ENCODE assay signal across 8 cellular contexts in genomic region chr14:68786491-68787234, GRCh38. TPM values are rescaled to one million over a fixed set of nuclear protein-coding genes. Genes with fewer than 3 reads are reported as not detected.
DNase-seq lines count a peak whose midpoint lies in the region; TF ChIP-seq lines count a peak whose summit lies in the region.

No MANE protein-coding gene starts in this region.

- H3K27me3 Mint-ChIP-seq in Calu3 (ENCODE audit: unreplicated experiment) (no peaks in the 10 kb centered on the region), nephron progenitor cell (ENCODE audit: low read depth, poor library complexity) (no peaks in the 10 kb centered on the region)

- intact Hi-C loops in Calu3 (cut with micrococcal nuclease; ENCODE audit: unreplicated experiment) = loop anchor here (5.0 to 10.0 kb wide), 3 partner anchors 209 to 642 kb away; no protein-coding TSS in a partner anchor

- no peak for TF ChIP-seq CTCF in Calu3 (IDR thresholded peaks at IDR 0.05; ENCODE audit: unreplicated experiment)
- TF ChIP-seq CTCF in nephron progenitor cell (IDR thresholded peaks at IDR 0.05) = no peak
- no peak for TF ChIP-seq CTCF in WERI-Rb-1 (IDR thresholded peaks at IDR 0.05; ENCODE audit: low read depth, low read length)

- H3K27me3 ChIP-seq in WERI-Rb-1 (ENCODE audit: insufficient read depth, low read depth, severe bottlenecking) = peaks cover under 1% of the 10 kb centered on the region

- H3K4me1 Mint-ChIP-seq in Calu3 (ENCODE audit: low read depth, unreplicated experiment) (peaks cover 27% of the 10 kb centered on the region), nephron progenitor cell (peaks cover 67% of the 10 kb centered on the region)

- peak overlapping the region; percentile 90 for H3K27ac Mint-ChIP-seq in Calu3 (ENCODE audit: unreplicated experiment)
- peak overlapping the region; percentile 90 for H3K27ac Mint-ChIP-seq in nephron progenitor cell

- no peaks in the 10 kb centered on the region for H3K9me3 ChIP-seq in WERI-Rb-1 (ENCODE audit: severe bottlenecking)

- H3K9me3 Mint-ChIP-seq in Calu3 (ENCODE audit: low read depth, unreplicated experiment) (no peaks in the 10 kb centered on the region), nephron progenitor cell (no peaks in the 10 kb centered on the region)

- peaks cover 62% of the 10 kb centered on the region for H3K36me3 Mint-ChIP-seq in Calu3 (ENCODE audit: insufficient read depth, unreplicated experiment)
- H3K36me3 Mint-ChIP-seq in nephron progenitor cell (ENCODE audit: low read depth) = peaks cover 49% of the 10 kb centered on the region

- H3K36me3 ChIP-seq in WERI-Rb-1 = peaks cover 3% of the 10 kb centered on the region

- DNase-seq in Calu3 (no peak), RPMI7951 (ENCODE audit: low read depth) (peak; percentile 78), epithelial cell of prostate (ENCODE audit: low read depth, low spot score) (no peak), nephron progenitor cell (no peak), NCI-H2227 treated with DMSO at 0.1 percent for 48 hours (lab: John Stamatoyannopoulos, UW) (no peak), hepatic stellate cell (ENCODE audit: low spot score) (no peak), WERI-Rb-1 (no peak), NAMALWA (ENCODE audit: low spot score) (no peak)

- H3K4me3 ChIP-seq in WERI-Rb-1 (ENCODE audit: low read depth, low read length) = no peak overlapping the region

- peak overlapping the region; percentile 99 for H3K27ac ChIP-seq in epithelial cell of prostate
- no peak overlapping the region for H3K27ac ChIP-seq in WERI-Rb-1

- H3K4me3 Mint-ChIP-seq in Calu3 (ENCODE audit: low read depth, unreplicated experiment) (peak overlapping the region; percentile 41), nephron progenitor cell (peak overlapping the region; percentile 98)

- CTCF ChIA-PET in Calu3 (lab: Charles Lee) = interaction anchor here (0.6 to 1.4 kb wide), 5 partner anchors 26 to 479 kb away, joined by 3 to 5 read pairs (median 3); no protein-coding TSS in a partner anchor

- no TSS peak for BruUV-seq in Calu3 (replicated peaks; lab: Mats Ljungman, UMichigan)

RNA-seq across cellular contexts. Expression of gene ZFP36L1, which starts 6.2 kb away (rescaled TPM):
- total RNA-seq in Calu3 (2022) = 208 and 240 TPM in 2 replicates
- 85.8 and 126 TPM in 2 replicates for total RNA-seq in RPMI7951 (2014; rRNA removed; shearing (Covaris generic))
